In genomic region chr18:49886891-49887764, GRCh38 we compare ENCODE assay signal across 15 cellular contexts.
DNase-seq lines count a peak whose midpoint lies in the region; ATAC-seq and TF ChIP-seq lines count a peak whose summit lies in the region.
"Had no signal": no experiment of that assay in that cellular context is flagged by ENCODE, and none has a peak within 500 bp of the region (broad histone marks: within the 10 kb centered on the region; RNA-seq: fewer than 3 reads in every experiment).

No MANE protein-coding gene starts in this region.

- intact Hi-C loops in CD4-positive, alpha-beta T cell (cut with DNase I, micrococcal nuclease) = no loop called here

- no peak overlapping the region for H3K9ac ChIP-seq in OCI-LY3 (ENCODE audit: low read length)

- H4K20me1 ChIP-seq in OCI-LY3 (ENCODE audit: insufficient read depth, low read length) = no peaks in the 10 kb centered on the region

- H3K36me3 ChIP-seq in OCI-LY3 (replicated peaks; ENCODE audit: low read depth, low read length) = no peaks in the 10 kb centered on the region
- H3K36me3 ChIP-seq: neutrophil had no signal

- H3K9me3 Mint-ChIP-seq in CD4-positive, alpha-beta T cell = no peaks in the 10 kb centered on the region
- H3K9me3 Mint-ChIP-seq: memory B cell had no signal

- H3K27me3 Mint-ChIP-seq in CD4-positive, alpha-beta T cell = peaks cover 18% of the 10 kb centered on the region
- H3K27me3 Mint-ChIP-seq: activated naive CD8-positive, alpha-beta T cell had no signal

- no peak overlapping the region for H3K4me3 Mint-ChIP-seq in CD4-positive, alpha-beta T cell
- H3K4me3 Mint-ChIP-seq: activated naive CD8-positive, alpha-beta T cell; CD4-positive, CD25-positive, alpha-beta regulatory T cell; memory B cell had no signal

- peaks cover 46% of the 10 kb centered on the region for H3K27me3 ChIP-seq in OCI-LY3 (ENCODE audit: low read depth, low read length)
- H3K27me3 ChIP-seq in CD4-positive, alpha-beta T cell (ENCODE audit: control insufficient read depth, insufficient read depth, low read length) = no peaks in the 10 kb centered on the region

- no peak overlapping the region for H3K27ac ChIP-seq in OCI-LY3 (ENCODE audit: low read length)
- H3K27ac ChIP-seq in CD4-positive, alpha-beta T cell (ENCODE audit: low read depth, low read length) = no peak overlapping the region
- H3K27ac ChIP-seq: neutrophil had no signal

- no peak overlapping the region for H2AFZ ChIP-seq in OCI-LY3 (ENCODE audit: low read depth, low read length)

- H3K9me3 ChIP-seq in OCI-LY3 (ENCODE audit: insufficient read depth, low read length) = no peaks in the 10 kb centered on the region
- no peaks in the 10 kb centered on the region for H3K9me3 ChIP-seq in CD4-positive, alpha-beta T cell (ENCODE audit: control insufficient read depth, low read length)
- H3K9me3 ChIP-seq: neutrophil had no signal

- H3K4me1 ChIP-seq in OCI-LY3 (ENCODE audit: low read length) = no peaks in the 10 kb centered on the region

- no peak overlapping the region for H3K27ac Mint-ChIP-seq in CD4-positive, alpha-beta T cell
- H3K27ac Mint-ChIP-seq: activated naive CD8-positive, alpha-beta T cell; memory B cell had no signal

- no peak for ATAC-seq in CD4-positive, alpha-beta T cell (ENCODE audit: poor library complexity)

- CTCF ChIA-PET in CD4-positive, alpha-beta T cell (lab: Charles Lee) = no interaction called here

- no peaks in the 10 kb centered on the region for H3K4me1 Mint-ChIP-seq in CD4-positive, alpha-beta T cell (ENCODE audit: low read depth)
- H3K4me1 Mint-ChIP-seq: CD4-positive, CD25-positive, alpha-beta regulatory T cell; memory B cell had no signal

- no peak overlapping the region for H3K4me2 ChIP-seq in OCI-LY3 (ENCODE audit: low read length)

- DNase-seq in Caki2 (ENCODE audit: low read depth) = peak; percentile 24
- DNase-seq in epithelial cell of proximal tubule (ENCODE audit: low read depth) = no peak
- no peak for DNase-seq in stimulated activated CD4-positive, alpha-beta T cell treated with anti-CD3 and anti-CD28 coated beads, Interleukin-4, amount 100 ng/mL, for 1 hour
- DNase-seq in CD4-positive, alpha-beta T cell = no peak
- DNase-seq in NCI-H146 treated with DMSO at 0.1 percent for 48 hours (lab: John Stamatoyannopoulos, UW; ENCODE audit: unreplicated experiment) = no peak
- no peak for DNase-seq in SHP77 treated with DMSO at 0.1 percent for 48 hours (lab: John Stamatoyannopoulos, UW)
- DNase-seq: CD4-positive, CD25-positive, alpha-beta regulatory T cell; GF-D8; NCI-H1105 treated with DMSO at 0.1 percent for 48 hours; SHP77 had no signal

- peak; percentile 24 for TF ChIP-seq CTCF in GM12873 (IDR thresholded peaks at IDR 0.05; ENCODE audit: insufficient read depth, low read depth, low read length, missing control alignments)
- TF ChIP-seq CTCF in OCI-LY3 (IDR thresholded peaks at IDR 0.05; ENCODE audit: low read depth, low read length) = peak; percentile 39
- TF ChIP-seq CTCF in epithelial cell of proximal tubule (conservative IDR thresholded peaks at IDR 0.05; ENCODE audit: low read depth, low read length) = peak; percentile 26
- no peak for TF ChIP-seq CTCF in CD4-positive, alpha-beta T cell (IDR thresholded peaks at IDR 0.05)

- H3K4me3 ChIP-seq in OCI-LY3 (ENCODE audit: low read length) = no peak overlapping the region
- no peak overlapping the region for H3K4me3 ChIP-seq in epithelial cell of proximal tubule (ENCODE audit: low read depth, low read length)

- POLR2A ChIA-PET in CD4-positive, alpha-beta T cell (lab: Charles Lee) = no interaction called here

- H3K36me3 Mint-ChIP-seq in CD4-positive, alpha-beta T cell (ENCODE audit: low read depth) = no peaks in the 10 kb centered on the region
- H3K36me3 Mint-ChIP-seq: activated naive CD8-positive, alpha-beta T cell; CD4-positive, CD25-positive, alpha-beta regulatory T cell; memory B cell had no signal

- H3K79me2 ChIP-seq in OCI-LY3 (ENCODE audit: low read length) = no peaks in the 10 kb centered on the region

- in situ Hi-C loops in Caki2 (cut with HindIII; ENCODE audit: low pct_unique_long_range_greater_than_20kb, low sequenced_read_pairs) = no loop called here
